24 cellular contexts compared by ENCODE assay signal in the genomic region with DNA sequence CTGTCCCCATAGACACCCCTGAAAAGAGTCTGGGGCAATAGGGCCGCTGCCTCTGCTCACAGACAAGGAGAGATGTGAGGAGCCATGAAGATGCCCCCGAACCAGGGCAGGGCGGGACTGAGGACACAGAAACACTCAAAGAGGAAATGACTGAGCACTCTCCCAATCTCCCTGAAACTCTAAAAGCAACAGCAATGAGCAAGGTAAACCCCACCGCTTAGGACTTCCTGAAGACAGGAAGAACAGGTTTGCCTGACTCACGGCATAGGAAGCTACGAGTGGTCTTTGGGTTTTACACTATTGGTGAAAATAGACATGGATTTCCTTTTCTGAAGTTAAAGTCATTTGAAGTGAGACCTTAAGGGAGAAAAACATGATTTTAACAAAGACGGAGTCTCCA. TPM values are rescaled to one million over a fixed set of nuclear protein-coding genes. Genes with fewer than 3 reads are reported as not detected.
A peak's percentile ranks its signal among the peaks of the same experiment; 100 is the strongest.
DNase-seq lines count a peak whose midpoint lies in the region; ATAC-seq and TF ChIP-seq lines count a peak whose summit lies in the region.
"Had no signal": no experiment of that assay in that cellular context is flagged by ENCODE, and none has a peak within 500 bp of the region (broad histone marks: within the 10 kb centered on the region; RNA-seq: fewer than 3 reads in every experiment).

No MANE protein-coding gene starts in this region.

- 0 out of 2 replicates have a peak, but pooled peaks cover 4% of the 10 kb centered on the region for H3K27me3 ChIP-seq in BLaER1
- no peaks in the 10 kb centered on the region for H3K27me3 ChIP-seq in PC-9 (ENCODE audit: insufficient read depth, low read depth)
- H3K27me3 ChIP-seq in mesendoderm (ENCODE audit: insufficient read depth, low read length, poor library complexity): no peaks in the 10 kb centered on the region
- H3K27me3 ChIP-seq: Peyer's patch had no signal

- peaks cover 4% of the 10 kb centered on the region; the same call in 1 of the 2 replicates for H3F3A ChIP-seq in PC-9 (ENCODE audit: insufficient read depth, low read depth)

- H2BK5ac ChIP-seq in mesendoderm (ENCODE audit: low read length): no peak overlapping the region

- no peak overlapping the region for H2BK120ac ChIP-seq in mesendoderm (ENCODE audit: low read depth, low read length)

- no peak overlapping the region for H3K4ac ChIP-seq in mesendoderm (ENCODE audit: low read depth, low read length)

- POLR2A ChIA-PET in PC-9 (lab: Charles Lee; ENCODE audit: unreplicated experiment): no interaction called here

- no peak overlapping the region; the same call in 1 of the 2 replicates for H2AFZ ChIP-seq in PC-9

- H3K79me1 ChIP-seq in mesendoderm (ENCODE audit: low read length): no peaks in the 10 kb centered on the region

- H3K9me2 ChIP-seq in PC-9 (ENCODE audit: insufficient read depth): no peaks in the 10 kb centered on the region

- no peak overlapping the region for H4K8ac ChIP-seq in mesendoderm (ENCODE audit: low read depth, low read length)

- CTCF ChIA-PET in PC-9 (lab: Charles Lee): no interaction called here

- H3K36me3 ChIP-seq in BLaER1: peaks cover 92% of the 10 kb centered on the region
- H3K36me3 ChIP-seq in PC-9 (ENCODE audit: low read depth): no peaks in the 10 kb centered on the region
- H3K36me3 ChIP-seq in mesendoderm (ENCODE audit: control insufficient read depth, insufficient read depth, low read length): peaks cover 4% of the 10 kb centered on the region

- no peak overlapping the region for H4K5ac ChIP-seq in mesendoderm (ENCODE audit: low read length)

- H3K4me3 ChIP-seq in BLaER1: peak overlapping the region; percentile 54
- H3K4me3 ChIP-seq in PC-9: no peak overlapping the region
- H3K4me3 ChIP-seq in epithelial cell of esophagus (ENCODE audit: low read length): no peak overlapping the region
- no peak overlapping the region for H3K4me3 ChIP-seq in mesendoderm (ENCODE audit: low read length)
- H3K4me3 ChIP-seq: Peyer's patch, SK-N-MC had no signal

- no peak for ATAC-seq in GM18861 (IDR thresholded peaks at IDR 0.05; ENCODE audit: unreplicated experiment)
- ATAC-seq in GM18498 (IDR thresholded peaks at IDR 0.05; ENCODE audit: unreplicated experiment): no peak
- ATAC-seq in HG03457 (IDR thresholded peaks at IDR 0.05; ENCODE audit: unreplicated experiment): no peak

- no peak for TF ChIP-seq POLR2A in erythroblast (IDR thresholded peaks at IDR 0.05; ENCODE audit: low read length)

- H3K23ac ChIP-seq in mesendoderm (ENCODE audit: low read length): no peak overlapping the region

- BruUV-seq in PC-9 (replicated peaks; lab: Mats Ljungman, UMichigan): no TSS peak

- H4K20me1 ChIP-seq in BLaER1 (no peaks in the 10 kb centered on the region), PC-9 (ENCODE audit: insufficient read depth) (no peaks in the 10 kb centered on the region)

- H3K79me2 ChIP-seq in PC-9 (ENCODE audit: low read depth): no peaks in the 10 kb centered on the region
- no peaks in the 10 kb centered on the region for H3K79me2 ChIP-seq in mesendoderm (ENCODE audit: control insufficient read depth, insufficient read depth, low read length)

- no peak overlapping the region for H3K18ac ChIP-seq in mesendoderm (ENCODE audit: low read length)

- no peak overlapping the region for H3K56ac ChIP-seq in mesendoderm (ENCODE audit: low read length)

- peak overlapping the region; percentile 74 for H3K27ac ChIP-seq in BLaER1
- no peak overlapping the region for H3K27ac ChIP-seq in PC-9
- no peak overlapping the region for H3K27ac ChIP-seq in mesendoderm (ENCODE audit: low read depth, low read length)
- H3K27ac ChIP-seq: Peyer's patch, SK-N-MC had no signal

- H3K4me1 ChIP-seq in BLaER1 (peaks cover 35% of the 10 kb centered on the region), PC-9 (replicated peaks; ENCODE audit: insufficient read depth) (peaks cover 7% of the 10 kb centered on the region), mesendoderm (ENCODE audit: control insufficient read depth, low read depth, low read length) (no peaks in the 10 kb centered on the region)
- H3K4me1 ChIP-seq: Peyer's patch had no signal

- DNase-seq in PC-9 (no peak), epithelial cell of esophagus (ENCODE audit: low read depth) (peak; percentile 80), mesendoderm (peak; percentile 53), erythroblast (lab: John Stamatoyannopoulos, UW) (no peak)
- DNase-seq: AML-193; EL; GF-D8; GOT3; HCEC 1CT; Karpas-422; MV-4-11; NCI-H1105 treated with DMSO at 0.1 percent for 48 hours; NCI-H2029 treated with DMSO at 0.1 percent for 48 hours; NCI-H226; NCI-H510A treated with DMSO at 0.1 percent for 48 hours; NCI-H774; NK-92 treated with Interleukin-12 subunit alpha and Interleukin-12 subunit beta, amount 100 ng/mL, for 24 hours; Peyer's patch; SHP77 had no signal

- intact Hi-C loops in PC-9 (cut with micrococcal nuclease; ENCODE audit: unreplicated experiment): no loop called here

- H3K9me3 ChIP-seq in BLaER1 (peaks cover 71% of the 10 kb centered on the region), PC-9 (ENCODE audit: insufficient read depth, low read depth) (no peaks in the 10 kb centered on the region)
- H3K9me3 ChIP-seq: Peyer's patch had no signal

- H3K4me2 ChIP-seq in BLaER1 (peak overlapping the region; percentile 74), PC-9 (peak overlapping the region; percentile 34; the same call in 1 of the 2 replicates), mesendoderm (ENCODE audit: low read length) (no peak overlapping the region)

- no peak overlapping the region for H2BK15ac ChIP-seq in mesendoderm (replicated peaks; ENCODE audit: low read depth)

- WGBS in mesendoderm (ENCODE audit: extremely low coverage, insufficient coverage, low lambda C conversion rate): no CpG with 5 or more reads among the region's 7 CpGs

- no peak overlapping the region for H3K9ac ChIP-seq in BLaER1
- H3K9ac ChIP-seq in mesendoderm (ENCODE audit: low read length): no peak overlapping the region

- no peak for TF ChIP-seq CTCF in PC-9 (conservative IDR thresholded peaks at IDR 0.05)
- no peak for TF ChIP-seq CTCF in epithelial cell of esophagus (IDR thresholded peaks at IDR 0.05; ENCODE audit: insufficient read depth, low read depth, low read length, missing control alignments)

- H2AK5ac ChIP-seq in mesendoderm (ENCODE audit: low read length): no peak overlapping the region

RNA-seq across cellular contexts. Expression of gene STX2, which starts 32.5 kb away (rescaled TPM):
- 8.2 and 9.7 TPM in 2 replicates for total RNA-seq in PC-9 (2021)
- 18.4 TPM for polyA plus RNA-seq in mesendoderm (2013, experiment 1 of 2)
- 16.4 TPM for polyA plus RNA-seq in mesendoderm (2013, experiment 2 of 2)

Comparison
In these comparisons a context has a peak if more than half of its experiments do, and no peak if none do; other contexts are left out.
1. DNase-seq: peak in epithelial cell of esophagus (single experiment) and mesendoderm (single experiment); none in PC-9 (0 of 2) and erythroblast (0 of 2).